Comparison of ENCODE assay signal across 10 cellular contexts in the genomic region with DNA sequence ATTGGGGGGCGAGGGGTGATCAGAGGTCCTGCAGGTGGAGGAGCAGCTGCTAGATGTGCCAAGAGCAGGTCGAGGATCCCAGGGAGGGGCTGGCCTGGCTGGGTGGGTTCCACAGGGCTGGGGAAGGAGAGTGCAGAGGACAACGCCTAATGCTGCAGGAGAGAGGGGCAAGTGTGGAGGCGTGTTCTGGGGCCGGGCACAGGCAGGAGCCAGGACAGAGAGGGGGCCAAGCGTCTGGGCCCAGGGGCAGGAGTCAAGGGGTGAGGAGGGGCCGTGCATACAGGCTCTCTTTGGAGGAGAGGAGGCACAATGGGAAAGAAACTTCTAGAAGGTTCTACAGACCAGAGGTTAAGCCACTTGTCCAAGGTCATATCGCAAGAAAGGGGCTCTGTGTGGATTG. TPM values are rescaled to one million over a fixed set of nuclear protein-coding genes. Genes with fewer than 3 reads are reported as not detected.
"Had no signal": no experiment of that assay in that cellular context is flagged by ENCODE, and none has a peak within 500 bp of the region (broad histone marks: within the 10 kb centered on the region; RNA-seq: fewer than 3 reads in every experiment).

No MANE protein-coding gene starts in this region.

- H3K4me3 Mint-ChIP-seq: HFFc6, IgD-negative memory B cell had no signal

- H3K27ac Mint-ChIP-seq: HFFc6 had no signal

- DNase-seq: GM23248, GOT3, HFFc6, KBM-7 had no signal

- H3K4me3 ChIP-seq: GM23248, HAP-1 had no signal

- H3K36me3 ChIP-seq: HAP-1 had no signal

- H3K4me1 ChIP-seq: HAP-1 had no signal

- H2AFZ ChIP-seq: GM23248 had no signal

- H3K4me1 Mint-ChIP-seq: IgD-negative memory B cell had no signal

- H3K9me3 ChIP-seq: HAP-1 had no signal

- H3K36me3 Mint-ChIP-seq: IgD-negative memory B cell had no signal

- ATAC-seq: HCT116, HepG2 had no signal

- H3K27ac ChIP-seq: GM23248, HL-60 had no signal

- H3K9ac ChIP-seq: GM23248 had no signal

RNA-seq across cellular contexts. Expression of a gene that starts 26.7 kb away (rescaled TPM):
- total RNA-seq: GM23248, HepG2, HFFc6, HT1080 had no signal
- polyA plus RNA-seq: GM23248, IgD-negative memory B cell had no signal

RNA-seq across cellular contexts. Expression of a gene that starts 44.6 kb away (rescaled TPM):
- total RNA-seq: GM23248, HepG2, HFFc6, HT1080 had no signal
- polyA plus RNA-seq: GM23248, HepG2, IgD-negative memory B cell had no signal
